In genomic region chr10:61899045-61899444, GRCh38 we compare ENCODE assay signal across 8 cellular contexts. TPM values are rescaled to one million over a fixed set of nuclear protein-coding genes. Genes with fewer than 3 reads are reported as not detected.
DNase-seq lines count a peak whose midpoint lies in the region; ATAC-seq, FAIRE-seq and TF ChIP-seq lines count a peak whose summit lies in the region.

No MANE protein-coding gene starts in this region.

- H3K4me3 ChIP-seq in choroid plexus epithelial cell (ENCODE audit: low read depth, low read length): peak overlapping the region; percentile 85

- no peak for TF ChIP-seq CTCF in choroid plexus epithelial cell (conservative IDR thresholded peaks at IDR 0.05; ENCODE audit: low read depth, low read length)

- no peak for ATAC-seq in HG03521 (IDR thresholded peaks at IDR 0.05; ENCODE audit: unreplicated experiment)

- peak; percentile 54 for FAIRE-seq in GM12892 (lab: Jason Lieb, UNC)

- no peak for TF ChIP-seq POLR2A in GM12892 (IDR thresholded peaks at IDR 0.05; ENCODE audit: low read depth, low read length)

- DNase-seq in GM12892 (ENCODE audit: insufficient read length) (no peak), NCI-H345 treated with DMSO at 0.1 percent for 48 hours (lab: John Stamatoyannopoulos, UW; ENCODE audit: unreplicated experiment) (peak; percentile 26), choroid plexus epithelial cell (ENCODE audit: low read depth) (peak; percentile 72), renal cortical epithelial cell (ENCODE audit: low read depth) (peak; percentile 62), GF-D8 (lab: John Stamatoyannopoulos, UW) (no peak), nucleus accumbens (lab: John Stamatoyannopoulos, UW) (no peak)
- DNase-seq in activated CD8-positive, alpha-beta memory T cell treated with anti-CD3 and anti-CD28 coated beads, Interleukin-2, amount 50 U/mL, for 4 hours: no peak

RNA-seq across cellular contexts. Expression of gene ARID5B, which starts 2.5 kb away (rescaled TPM):
- 15.3 TPM for polyA plus RNA-seq in GM12892 (2012; ENCODE audit: missing spikeins)
- 12.2 and 53.9 TPM in 2 replicates for total RNA-seq in renal cortical epithelial cell

Comparison
In these comparisons a context has a peak if more than half of its experiments do, and no peak if none do; other contexts are left out.
1. DNase-seq: peak in NCI-H345 treated with DMSO at 0.1 percent for 48 hours (single experiment), choroid plexus epithelial cell (single experiment) and renal cortical epithelial cell (single experiment); none in GM12892 (single experiment), activated CD8-positive, alpha-beta memory T cell treated with anti-CD3 and anti-CD28 coated beads, Interleukin-2, amount 50 U/mL, for 4 hours (single experiment), GF-D8 (single experiment) and nucleus accumbens (0 of 56).